27 cellular contexts compared by ENCODE assay signal in the genomic region with DNA sequence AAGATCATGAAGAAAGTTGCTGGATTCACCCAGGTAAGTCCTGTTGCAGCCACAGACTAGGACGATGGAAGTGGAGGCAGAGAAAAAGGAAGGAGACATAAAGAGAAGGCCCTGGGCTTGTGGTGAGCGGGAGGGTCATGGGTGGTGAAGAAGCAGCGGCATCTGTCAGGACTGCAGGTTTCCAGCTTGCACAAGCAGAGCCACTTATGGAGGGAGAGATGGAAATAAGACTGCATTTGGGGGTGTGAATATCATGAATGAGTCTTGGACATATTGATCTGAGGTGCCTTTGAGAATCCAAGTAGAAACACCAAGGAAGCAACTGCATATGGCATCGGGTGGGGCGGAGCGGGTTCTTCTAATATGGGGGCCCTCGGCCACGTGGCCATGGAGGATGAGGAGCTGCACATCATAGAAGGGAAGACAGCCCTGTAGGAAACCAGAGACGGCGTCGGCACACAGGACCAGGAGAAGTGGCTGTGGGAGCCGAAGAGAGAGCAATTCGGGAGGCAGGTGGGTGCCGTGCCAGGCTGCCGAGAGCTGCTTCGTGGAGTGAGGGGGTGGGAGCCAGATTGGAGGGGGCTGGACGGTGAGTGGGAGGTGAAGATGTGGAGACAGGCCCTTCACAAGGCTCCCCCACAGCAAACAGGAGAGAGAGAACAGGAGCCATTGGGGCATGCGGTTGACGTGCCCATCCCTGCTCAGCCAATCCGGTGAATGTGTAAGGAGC.
"Had no signal": no experiment of that assay in that cellular context is flagged by ENCODE, and none has a peak within 500 bp of the region (broad histone marks: within the 10 kb centered on the region; RNA-seq: fewer than 3 reads in every experiment).

No MANE protein-coding gene starts in this region.

- H3K4me1 Mint-ChIP-seq: activated CD4-positive, alpha-beta T cell treated with anti-CD3 and anti-CD28 coated beads, Interleukin-2, amount 10 ng/mL, durations not matched to agents 7 days and 5 days; activated CD8-positive, alpha-beta memory T cell treated with anti-CD3 and anti-CD28 coated beads, Interleukin-2, amount 10 ng/mL, durations not matched to agents 7 days and 5 days; activated naive CD8-positive, alpha-beta T cell treated with anti-CD3 and anti-CD28 coated beads for 36 hours had no signal

- H3K27ac ChIP-seq: adrenal gland, body of pancreas, coronary artery, left lung, neutrophil, ovary, testis, transverse colon, uterus had no signal

- H3K4me3 ChIP-seq: adrenal gland, body of pancreas, coronary artery, left lung, lung, mucosa of descending colon, ovary, testis, transverse colon, uterus had no signal

- H3K27ac Mint-ChIP-seq: activated CD4-positive, alpha-beta T cell treated with anti-CD3 and anti-CD28 coated beads, Interleukin-2, amount 10 ng/mL, durations not matched to agents 7 days and 5 days; activated CD8-positive, alpha-beta memory T cell treated with anti-CD3 and anti-CD28 coated beads, Interleukin-2, amount 10 ng/mL, durations not matched to agents 7 days and 5 days; activated CD8-positive, alpha-beta T cell treated with anti-CD3 and anti-CD28 coated beads for 36 hours; activated naive CD4-positive, alpha-beta T cell treated with anti-CD3 and anti-CD28 coated beads for 36 hours; activated naive CD8-positive, alpha-beta T cell treated with anti-CD3 and anti-CD28 coated beads for 36 hours; nephron; T-helper 17 cell had no signal

- H3K4me3 Mint-ChIP-seq: activated CD4-positive, alpha-beta T cell treated with anti-CD3 and anti-CD28 coated beads, Interleukin-2, amount 10 ng/mL, durations not matched to agents 7 days and 5 days; activated CD8-positive, alpha-beta memory T cell treated with anti-CD3 and anti-CD28 coated beads, Interleukin-2, amount 10 ng/mL, durations not matched to agents 7 days and 5 days; activated CD8-positive, alpha-beta T cell treated with anti-CD3 and anti-CD28 coated beads for 36 hours; activated naive CD4-positive, alpha-beta T cell treated with anti-CD3 and anti-CD28 coated beads for 36 hours; activated naive CD8-positive, alpha-beta T cell treated with anti-CD3 and anti-CD28 coated beads for 36 hours; nephron; T-helper 17 cell had no signal

- H3K27me3 ChIP-seq: adrenal gland, ovary, testis, uterus had no signal

- DNase-seq: activated CD4-positive, alpha-beta T cell treated with anti-CD3 and anti-CD28 coated beads, Interleukin-2, amount 10 ng/mL, durations not matched to agents 7 days and 5 days; activated CD4-positive, CD25-positive, alpha-beta regulatory T cell treated with anti-CD3 and anti-CD28 coated beads, Interleukin-2, amount 50 U/mL, for 72 hours; activated CD8-positive, alpha-beta memory T cell treated with anti-CD3 and anti-CD28 coated beads, Interleukin-2, amount 10 ng/mL, durations not matched to agents 7 days and 5 days; activated CD8-positive, alpha-beta T cell treated with anti-CD3 and anti-CD28 coated beads for 36 hours; activated naive CD4-positive, alpha-beta T cell treated with anti-CD3 and anti-CD28 coated beads for 36 hours; activated naive CD8-positive, alpha-beta T cell treated with anti-CD3 and anti-CD28 coated beads for 36 hours; activated T-cell treated with anti-CD3 and anti-CD28 coated beads, Interleukin-2, amount 50 U/mL, for 48 hours; adrenal gland; body of pancreas; cerebellar nuclear complex; foreskin fibroblast; left lung; mesendoderm; mucosa of descending colon; ovary; right cardiac atrium; stimulated activated CD4-positive, alpha-beta T cell treated with anti-CD3 and anti-CD28 coated beads, Interleukin-2, amount 100 ng/mL, for 48 hours; stimulated activated naive CD4-positive, alpha-beta T cell treated with Interleukin-2 at 50 U/mL for 16 hours; T-helper 17 cell; T1000; testis; transverse colon; uterus had no signal

- H3K4me1 ChIP-seq: adrenal gland, body of pancreas, left lung, testis, transverse colon, uterus had no signal

- H3K9me3 Mint-ChIP-seq: activated CD4-positive, alpha-beta T cell treated with anti-CD3 and anti-CD28 coated beads, Interleukin-2, amount 10 ng/mL, durations not matched to agents 7 days and 5 days; activated CD8-positive, alpha-beta T cell treated with anti-CD3 and anti-CD28 coated beads for 36 hours; activated naive CD4-positive, alpha-beta T cell treated with anti-CD3 and anti-CD28 coated beads for 36 hours; activated naive CD8-positive, alpha-beta T cell treated with anti-CD3 and anti-CD28 coated beads for 36 hours; nephron had no signal

- H3K36me3 Mint-ChIP-seq: activated CD8-positive, alpha-beta memory T cell treated with anti-CD3 and anti-CD28 coated beads, Interleukin-2, amount 10 ng/mL, durations not matched to agents 7 days and 5 days; activated naive CD8-positive, alpha-beta T cell treated with anti-CD3 and anti-CD28 coated beads for 36 hours had no signal

- H3K9me3 ChIP-seq: adrenal gland, body of pancreas, left lung, mucosa of descending colon, neutrophil, ovary, testis, transverse colon, uterus had no signal

- H3K36me3 ChIP-seq: adrenal gland, left lung, neutrophil, ovary, transverse colon, uterus had no signal

- H3K27me3 Mint-ChIP-seq: activated CD4-positive, alpha-beta T cell treated with anti-CD3 and anti-CD28 coated beads, Interleukin-2, amount 10 ng/mL, durations not matched to agents 7 days and 5 days had no signal
